In genomic region chr1:236395780-236396664, GRCh38 we compare ENCODE assay signal across 8 cellular contexts. TPM values are rescaled to one million over a fixed set of nuclear protein-coding genes. Genes with fewer than 3 reads are reported as not detected.
DNase-seq lines count a peak whose midpoint lies in the region; ATAC-seq, FAIRE-seq and TF ChIP-seq lines count a peak whose summit lies in the region.

No MANE protein-coding gene starts in this region.

- ATAC-seq in gastroesophageal sphincter (no peak), gastrocnemius medialis (no peak)

- TF ChIP-seq POLR2A in gastroesophageal sphincter (IDR thresholded peaks at IDR 0.05) (no peak), gastrocnemius medialis (IDR thresholded peaks at IDR 0.05) (no peak)

- H3K36me3 ChIP-seq in gastroesophageal sphincter (no peaks in the 10 kb centered on the region), gastrocnemius medialis (no peaks in the 10 kb centered on the region)

- peaks cover 71% of the 10 kb centered on the region for H3K27me3 ChIP-seq in gastroesophageal sphincter
- H3K27me3 ChIP-seq in gastrocnemius medialis, result peaks cover 19 to 47% (median 29%) of the 10 kb centered on the region in 3 donors

- TF ChIP-seq CTCF in 22Rv1 (IDR thresholded peaks at IDR 0.05), result no peak
- TF ChIP-seq CTCF in VCaP (conservative IDR thresholded peaks at IDR 0.05), result no peak
- TF ChIP-seq CTCF in gastroesophageal sphincter (IDR thresholded peaks at IDR 0.05), result no peak
- no peak for TF ChIP-seq CTCF in gastrocnemius medialis (IDR thresholded peaks at IDR 0.05 in 4 of 5, conservative IDR thresholded peaks at IDR 0.05 in 1 of 5)

- H3K4me3 ChIP-seq in gastroesophageal sphincter, result peak overlapping the region; percentile 31 to 62
- peak overlapping the region; percentile 47 to 59 (median 50) for H3K4me3 ChIP-seq in gastrocnemius medialis

- in situ Hi-C loops in gastrocnemius medialis (cut with MboI; ENCODE audit: low sequenced_read_pairs in 4 of 4), result no loop called here

- H3K4me1 ChIP-seq in gastroesophageal sphincter (peaks cover 0 to 18% (median 10%) of the 10 kb centered on the region in 3 donors), gastrocnemius medialis (peaks cover 0 to 3% of the 10 kb centered on the region in 2 donors)

- FAIRE-seq in GM19239 (lab: Jason Lieb, UNC), result peak; percentile 14

- H3K27ac ChIP-seq in 22Rv1 (peak overlapping the region; percentile 12; the same call in 1 of the 2 replicates), VCaP (peak overlapping the region; percentile 91), gastroesophageal sphincter (peak overlapping the region in 1 of 4 donors; percentile 18), gastrocnemius medialis (no peak overlapping the region)

- intact Hi-C loops in gastrocnemius medialis (cut with DNase I; ENCODE audit: low total_unique reads), result no loop called here

- H3K9me3 ChIP-seq in gastroesophageal sphincter (no peaks in the 10 kb centered on the region), gastrocnemius medialis (no peaks in the 10 kb centered on the region)

- TF ChIP-seq EP300 in gastroesophageal sphincter (IDR thresholded peaks at IDR 0.05), result no peak

- DNase-seq in GM19239 (ENCODE audit: insufficient read length, low spot score), result no peak
- no peak for DNase-seq in gastrocnemius medialis
- DNase-seq in OCI-M1 (lab: John Stamatoyannopoulos, UW), result no peak
- no peak for DNase-seq in NOMO-1 (lab: John Stamatoyannopoulos, UW; ENCODE audit: unreplicated experiment in 2 of 2)
- DNase-seq in GM19240 (ENCODE audit: insufficient read length, low spot score), result no peak

- WGBS in gastroesophageal sphincter (ENCODE audit: low coverage in 1 of 2), 2 donors, result 14% methylated on average over 27 to 28 of the region's 44 CpGs

RNA-seq across cellular contexts. Expression of gene EDARADD, which starts 1.9 kb away (rescaled TPM):
- total RNA-seq in gastroesophageal sphincter (1 to 10 TPM in 1 of 4 donors, under 1 TPM in 2, not detected in 1; 0.27 to 1.7 (median 0.31) TPM), gastrocnemius medialis (not detected)

Comparison
In these comparisons a context has a peak if more than half of its experiments do, and no peak if none do; other contexts are left out.
1. H3K27ac ChIP-seq: peak in 22Rv1 (single experiment) and VCaP (single experiment); none in gastrocnemius medialis (0 of 4).